ENCODE assay signal across 18 cellular contexts in the genomic region with DNA sequence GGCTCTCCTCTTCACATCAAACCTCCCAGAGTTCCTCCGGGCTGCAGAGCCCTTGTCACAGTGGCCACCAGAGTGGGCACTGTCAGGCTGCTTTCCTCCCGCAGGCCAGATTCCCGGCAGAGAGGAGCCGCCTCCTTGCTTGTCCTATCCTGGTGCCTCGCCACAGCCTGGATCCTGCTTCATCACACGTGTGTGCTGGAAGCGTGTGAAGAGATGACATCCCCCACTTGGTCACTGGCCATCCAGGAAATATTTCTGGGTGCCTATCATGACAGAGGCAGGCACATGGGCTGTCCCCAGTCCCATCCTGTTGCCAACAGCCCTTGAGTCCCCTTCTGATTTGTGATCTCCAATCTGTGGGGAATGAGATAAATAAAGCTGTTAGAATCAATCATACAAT.
"Had no signal": no experiment of that assay in that cellular context is flagged by ENCODE, and none has a peak within 500 bp of the region (broad histone marks: within the 10 kb centered on the region; RNA-seq: fewer than 3 reads in every experiment).

No MANE protein-coding gene starts in this region.

- H3K27ac Mint-ChIP-seq: activated naive CD8-positive, alpha-beta T cell treated with anti-CD3 and anti-CD28 coated beads, Interleukin-2, amount 50 U/mL, for 24 hours; stimulated activated naive CD8-positive, alpha-beta T cell treated with anti-CD3 and anti-CD28 coated beads, Interleukin-15, amount 100 ng/mL, for 72 hours; T-helper 1 cell treated with Interleukin-12 subunit alpha and Interleukin-12 subunit beta and Interleukin-4 antibody, amounts not matched to agents 30 μg/mL and 1 μg/mL, for 36 hours had no signal

- H3K27me3 Mint-ChIP-seq: activated naive CD4-positive, alpha-beta T cell treated with anti-CD3 and anti-CD28 coated beads, Interleukin-2, amount 10 ng/mL, durations not matched to agents 7 days and 5 days; activated naive CD8-positive, alpha-beta T cell treated with anti-CD3 and anti-CD28 coated beads, Interleukin-2, amount 50 U/mL, for 24 hours; stimulated activated naive CD8-positive, alpha-beta T cell treated with anti-CD3 and anti-CD28 coated beads, Interleukin-15, amount 100 ng/mL, for 72 hours had no signal

- H3K36me3 ChIP-seq: ovary had no signal

- H3K9me3 ChIP-seq: body of pancreas, left lung, ovary, prostate gland, spleen, tibial artery had no signal

- H3K9me3 Mint-ChIP-seq: activated naive CD4-positive, alpha-beta T cell treated with anti-CD3 and anti-CD28 coated beads, Interleukin-2, amount 10 ng/mL, durations not matched to agents 7 days and 5 days; activated naive CD8-positive, alpha-beta T cell treated with anti-CD3 and anti-CD28 coated beads, Interleukin-2, amount 50 U/mL, for 24 hours; activated T-cell treated with anti-CD3 and anti-CD28 coated beads, Interleukin-2, amount 50 U/mL, for 4 hours; naive thymus-derived CD8-positive, alpha-beta T cell; stimulated activated naive CD8-positive, alpha-beta T cell treated with anti-CD3 and anti-CD28 coated beads, Interleukin-15, amount 100 ng/mL, for 72 hours; T-helper 1 cell treated with Interleukin-12 subunit alpha and Interleukin-12 subunit beta and Interleukin-4 antibody, amounts not matched to agents 30 μg/mL and 1 μg/mL, for 36 hours had no signal

- H3K4me3 Mint-ChIP-seq: activated naive CD4-positive, alpha-beta T cell treated with anti-CD3 and anti-CD28 coated beads, Interleukin-2, amount 10 ng/mL, durations not matched to agents 7 days and 5 days; activated naive CD8-positive, alpha-beta T cell treated with anti-CD3 and anti-CD28 coated beads, Interleukin-2, amount 50 U/mL, for 24 hours; activated T-cell treated with anti-CD3 and anti-CD28 coated beads, Interleukin-2, amount 50 U/mL, for 4 hours; naive thymus-derived CD8-positive, alpha-beta T cell; stimulated activated naive CD8-positive, alpha-beta T cell treated with anti-CD3 and anti-CD28 coated beads, Interleukin-15, amount 100 ng/mL, for 72 hours; T-helper 1 cell treated with Interleukin-12 subunit alpha and Interleukin-12 subunit beta and Interleukin-4 antibody, amounts not matched to agents 30 μg/mL and 1 μg/mL, for 36 hours had no signal

- H3K4me3 ChIP-seq: body of pancreas, cardiac muscle cell, left lung, lung, ovary, prostate gland, spleen, tibial artery had no signal

- H3K4me1 ChIP-seq: left lung, prostate gland, tibial artery had no signal

- H3K27me3 ChIP-seq: body of pancreas, cardiac muscle cell, left lung, ovary had no signal

- H3K27ac ChIP-seq: cardiac muscle cell, left lung, ovary, prostate gland, spleen, tibial artery had no signal

- ATAC-seq: activated naive CD8-positive, alpha-beta T cell treated with anti-CD3 and anti-CD28 coated beads, Interleukin-2, amount 50 U/mL, for 24 hours; activated T-cell treated with anti-CD3 and anti-CD28 coated beads, Interleukin-2, amount 50 U/mL, for 4 hours; body of pancreas; left lung; naive thymus-derived CD8-positive, alpha-beta T cell; stimulated activated naive CD8-positive, alpha-beta T cell treated with anti-CD3 and anti-CD28 coated beads, Interleukin-15, amount 100 ng/mL, for 72 hours had no signal

- H3K4me1 Mint-ChIP-seq: activated naive CD8-positive, alpha-beta T cell treated with anti-CD3 and anti-CD28 coated beads, Interleukin-2, amount 50 U/mL, for 24 hours; stimulated activated naive CD8-positive, alpha-beta T cell treated with anti-CD3 and anti-CD28 coated beads, Interleukin-15, amount 100 ng/mL, for 72 hours had no signal

- DNase-seq: activated CD4-positive, alpha-beta T cell treated with anti-CD3 and anti-CD28 coated beads for 48 hours; activated CD4-positive, CD25-positive, alpha-beta regulatory T cell; activated CD8-positive, alpha-beta memory T cell treated with anti-CD3 and anti-CD28 coated beads, Interleukin-2, amount 50 U/mL, for 48 hours; activated naive CD4-positive, alpha-beta T cell treated with anti-CD3 and anti-CD28 coated beads, Interleukin-2, amount 10 ng/mL, durations not matched to agents 7 days and 5 days; activated naive CD8-positive, alpha-beta T cell treated with anti-CD3 and anti-CD28 coated beads, Interleukin-2, amount 50 U/mL, for 24 hours; activated T-cell treated with anti-CD3 and anti-CD28 coated beads, Interleukin-2, amount 50 U/mL, for 4 hours; body of pancreas; left lung; naive thymus-derived CD8-positive, alpha-beta T cell; ovary; spleen; stimulated activated CD4-positive, alpha-beta T cell treated with anti-CD3 and anti-CD28 coated beads, Interleukin-4, amount 100 ng/mL, for 1 hour; stimulated activated naive CD8-positive, alpha-beta T cell treated with anti-CD3 and anti-CD28 coated beads, Interleukin-15, amount 100 ng/mL, for 72 hours; tibial artery had no signal
